Comparison of ENCODE assay signal across 11 cellular contexts in genomic region chrX:116194649-116195048, GRCh38. TPM values are rescaled to one million over a fixed set of nuclear protein-coding genes. Genes with fewer than 3 reads are reported as not detected.
"Had no signal": no experiment of that assay in that cellular context is flagged by ENCODE, and none has a peak within 500 bp of the region (broad histone marks: within the 10 kb centered on the region; RNA-seq: fewer than 3 reads in every experiment).

No MANE protein-coding gene starts in this region.

- H3K36me3 ChIP-seq: HAP-1 had no signal

- H3K4me3 ChIP-seq: GM23248, HAP-1 had no signal

- H3K9me3 ChIP-seq: HAP-1 had no signal

- H3K4me3 Mint-ChIP-seq: HFFc6, IgD-negative memory B cell had no signal

- H3K4me1 ChIP-seq: HAP-1 had no signal

- ATAC-seq: HCT116, HepG2 had no signal

- H3K27me3 Mint-ChIP-seq: IgD-negative memory B cell had no signal

- DNase-seq: GM23248, GOT3, H7, HFFc6 had no signal

- H3K27ac Mint-ChIP-seq: HFFc6, IgD-negative memory B cell had no signal

- H3K27ac ChIP-seq: GM23248, HL-60 had no signal

- H3K36me3 Mint-ChIP-seq: IgD-negative memory B cell had no signal

- FAIRE-seq: HepG2 had no signal

RNA-seq across cellular contexts. Expression of gene AGTR2, which starts 24.1 kb away (rescaled TPM):
- total RNA-seq: GM23248, H4, H7, HepG2, HFFc6, HT1080 had no signal
- polyA plus RNA-seq: GM23248, HepG2, IgD-negative memory B cell had no signal
